9 cellular contexts compared by ENCODE assay signal in genomic region chr17:35896011-35896587, GRCh38. TPM values are rescaled to one million over a fixed set of nuclear protein-coding genes. Genes with fewer than 3 reads are reported as not detected.
DNase-seq lines count a peak whose midpoint lies in the region; ATAC-seq and TF ChIP-seq lines count a peak whose summit lies in the region.
"Had no signal": no experiment of that assay in that cellular context is flagged by ENCODE, and none has a peak within 500 bp of the region (broad histone marks: within the 10 kb centered on the region; RNA-seq: fewer than 3 reads in every experiment).

No MANE protein-coding gene starts in this region.

- peak overlapping the region; percentile 96 for H3K27ac Mint-ChIP-seq in activated CD8-positive, alpha-beta T cell treated with anti-CD3 and anti-CD28 coated beads for 36 hours
- peak overlapping the region; percentile 88 to 96 for H3K27ac Mint-ChIP-seq in natural killer cell treated with Interleukin-12 subunit alpha and Interleukin-12 subunit beta and Interleukin-15 and Interleukin-18, amount 100 ng/mL, for 72 hours

- TF ChIP-seq CTCF in GM13976 (IDR thresholded peaks at IDR 0.05; ENCODE audit: borderline replicate concordance, control extremely low read depth, extremely low read depth, insufficient read depth, missing control alignments) = no peak
- no peak for TF ChIP-seq CTCF in activated CD8-positive, alpha-beta T cell treated with anti-CD3 and anti-CD28 coated beads for 36 hours (IDR thresholded peaks at IDR 0.05)

- in situ Hi-C loops in GM13976 (cut with MboI; ENCODE audit: low sequenced_read_pairs, unreplicated experiment) = no loop called here

- peaks cover 3% of the 10 kb centered on the region for H3K36me3 Mint-ChIP-seq in activated CD8-positive, alpha-beta T cell treated with anti-CD3 and anti-CD28 coated beads for 36 hours (ENCODE audit: low read depth)
- no peaks in the 10 kb centered on the region for H3K36me3 Mint-ChIP-seq in natural killer cell treated with Interleukin-12 subunit alpha and Interleukin-12 subunit beta and Interleukin-15 and Interleukin-18, amount 100 ng/mL, for 72 hours

- peak; percentile 59 for DNase-seq in GM13976 (ENCODE audit: low spot score)
- peak; percentile 82 for DNase-seq in activated CD8-positive, alpha-beta T cell treated with anti-CD3 and anti-CD28 coated beads for 36 hours
- peak; percentile 86 for DNase-seq in natural killer cell treated with Interleukin-12 subunit alpha and Interleukin-12 subunit beta and Interleukin-15 and Interleukin-18, amount 100 ng/mL, for 72 hours (ENCODE audit: low spot score)
- DNase-seq in HUDEP-2 (lab: John Stamatoyannopoulos, UW; ENCODE audit: unreplicated experiment in 76 of 76) = no peak
- DNase-seq in NCI-H345 (lab: John Stamatoyannopoulos, UW) = no peak
- DNase-seq in DMS114 treated with DMSO at 0.1 percent for 48 hours (lab: John Stamatoyannopoulos, UW; ENCODE audit: unreplicated experiment) = no peak

- ATAC-seq in HG03066 (IDR thresholded peaks at IDR 0.05; ENCODE audit: low read depth, unreplicated experiment) = peak; percentile 60
- ATAC-seq in activated CD8-positive, alpha-beta T cell treated with anti-CD3 and anti-CD28 coated beads for 36 hours = peak; percentile 52
- ATAC-seq in natural killer cell treated with Interleukin-12 subunit alpha and Interleukin-12 subunit beta and Interleukin-15 and Interleukin-18, amount 100 ng/mL, for 72 hours = peak; percentile 87 to 90
- ATAC-seq in GM19397 (IDR thresholded peaks at IDR 0.05; ENCODE audit: unreplicated experiment) = no peak

- peaks cover 75% of the 10 kb centered on the region for H3K4me1 Mint-ChIP-seq in activated CD8-positive, alpha-beta T cell treated with anti-CD3 and anti-CD28 coated beads for 36 hours (ENCODE audit: low read depth)
- peaks cover 77 to 81% of the 10 kb centered on the region in 2 donors for H3K4me1 Mint-ChIP-seq in natural killer cell treated with Interleukin-12 subunit alpha and Interleukin-12 subunit beta and Interleukin-15 and Interleukin-18, amount 100 ng/mL, for 72 hours (ENCODE audit: low read depth in 2 of 2)

- H3K4me3 Mint-ChIP-seq in activated CD8-positive, alpha-beta T cell treated with anti-CD3 and anti-CD28 coated beads for 36 hours = peak overlapping the region; percentile 41
- peak overlapping the region; percentile 78 for H3K4me3 Mint-ChIP-seq in natural killer cell treated with Interleukin-12 subunit alpha and Interleukin-12 subunit beta and Interleukin-15 and Interleukin-18, amount 100 ng/mL, for 72 hours

- POLR2A ChIA-PET in activated CD8-positive, alpha-beta T cell treated with anti-CD3 and anti-CD28 coated beads for 36 hours (lab: Charles Lee) = interaction anchor here (1.2 to 17.7 kb wide), 3 partner anchors 10 to 193 kb away, joined by 3 to 239 read pairs (median 5); partner anchors contain the start of gene CCL5

- intact Hi-C loops in activated CD8-positive, alpha-beta T cell treated with anti-CD3 and anti-CD28 coated beads for 36 hours (cut with micrococcal nuclease) = loop anchor here (10.0 kb wide), 1 partner anchor 199 kb away; the partner anchor contains the start of gene CCL3

- H3K9me3 Mint-ChIP-seq in activated CD8-positive, alpha-beta T cell treated with anti-CD3 and anti-CD28 coated beads for 36 hours = no peaks in the 10 kb centered on the region
- peaks cover 4% of the 10 kb centered on the region for H3K9me3 Mint-ChIP-seq in natural killer cell treated with Interleukin-12 subunit alpha and Interleukin-12 subunit beta and Interleukin-15 and Interleukin-18, amount 100 ng/mL, for 72 hours

- H3K27me3 Mint-ChIP-seq in activated CD8-positive, alpha-beta T cell treated with anti-CD3 and anti-CD28 coated beads for 36 hours = no peaks in the 10 kb centered on the region
- no peaks in the 10 kb centered on the region for H3K27me3 Mint-ChIP-seq in natural killer cell treated with Interleukin-12 subunit alpha and Interleukin-12 subunit beta and Interleukin-15 and Interleukin-18, amount 100 ng/mL, for 72 hours

- CTCF ChIA-PET in activated CD8-positive, alpha-beta T cell treated with anti-CD3 and anti-CD28 coated beads for 36 hours (lab: Charles Lee) = interaction anchor here (0.8 to 1.7 kb wide), 3 partner anchors 10 to 25 kb away, joined by 3 to 5 read pairs (median 3); no protein-coding TSS in a partner anchor

RNA-seq across cellular contexts. Expression of gene CCL5, which starts 15.9 kb away (rescaled TPM):
- 100 to 1,000 TPM; 156 to 158 TPM for total RNA-seq in activated CD8-positive, alpha-beta T cell treated with anti-CD3 and anti-CD28 coated beads for 36 hours
- 100 to 1,000 TPM in 1 of 2 donors, 10 to 100 TPM in 1; 97.5 to 224 TPM for total RNA-seq in natural killer cell treated with Interleukin-12 subunit alpha and Interleukin-12 subunit beta and Interleukin-15 and Interleukin-18, amount 100 ng/mL, for 72 hours

RNA-seq across cellular contexts. Expression of gene HEATR9, which starts 27.4 kb away (rescaled TPM):
- total RNA-seq in activated CD8-positive, alpha-beta T cell treated with anti-CD3 and anti-CD28 coated beads for 36 hours = under 1 TPM; 0.38 to 0.70 TPM
- 1 to 10 TPM in 1 of 2 donors, under 1 TPM in 1; 0.81 to 2.9 TPM for total RNA-seq in natural killer cell treated with Interleukin-12 subunit alpha and Interleukin-12 subunit beta and Interleukin-15 and Interleukin-18, amount 100 ng/mL, for 72 hours
- total RNA-seq: skeletal muscle tissue had no signal

RNA-seq across cellular contexts. Expression of gene RDM1, which starts 34.5 kb away (rescaled TPM):
- total RNA-seq in activated CD8-positive, alpha-beta T cell treated with anti-CD3 and anti-CD28 coated beads for 36 hours = 10 to 100 TPM; 12.6 to 16.0 TPM
- 1 to 10 TPM; 1.3 to 3.5 TPM for total RNA-seq in natural killer cell treated with Interleukin-12 subunit alpha and Interleukin-12 subunit beta and Interleukin-15 and Interleukin-18, amount 100 ng/mL, for 72 hours
- total RNA-seq: skeletal muscle tissue had no signal

RNA-seq across cellular contexts. Expression of gene LYZL6, which starts 47.4 kb away (rescaled TPM):
- not detected for total RNA-seq in activated CD8-positive, alpha-beta T cell treated with anti-CD3 and anti-CD28 coated beads for 36 hours
- not detected for total RNA-seq in natural killer cell treated with Interleukin-12 subunit alpha and Interleukin-12 subunit beta and Interleukin-15 and Interleukin-18, amount 100 ng/mL, for 72 hours
- total RNA-seq: skeletal muscle tissue had no signal

Comparison
In these comparisons a context has a peak if more than half of its experiments do, and no peak if none do; other contexts are left out.
1. DNase-seq: peak in GM13976 (single experiment), activated CD8-positive, alpha-beta T cell treated with anti-CD3 and anti-CD28 coated beads for 36 hours (single experiment) and natural killer cell treated with Interleukin-12 subunit alpha and Interleukin-12 subunit beta and Interleukin-15 and Interleukin-18, amount 100 ng/mL, for 72 hours (single experiment); none in HUDEP-2 (0 of 76), NCI-H345 (single experiment) and DMS114 treated with DMSO at 0.1 percent for 48 hours (single experiment).